19 cellular contexts compared by ENCODE assay signal in genomic region chr4:82380831-82381230, GRCh38. TPM values are rescaled to one million over a fixed set of nuclear protein-coding genes. Genes with fewer than 3 reads are reported as not detected.
DNase-seq lines count a peak whose midpoint lies in the region; ATAC-seq and TF ChIP-seq lines count a peak whose summit lies in the region.
"Had no signal": no experiment of that assay in that cellular context is flagged by ENCODE, and none has a peak within 500 bp of the region (broad histone marks: within the 10 kb centered on the region; RNA-seq: fewer than 3 reads in every experiment).

No MANE protein-coding gene starts in this region.

- H3K27me3 Mint-ChIP-seq in chondrocyte (ENCODE audit: low read depth), result no peaks in the 10 kb centered on the region
- no peaks in the 10 kb centered on the region for H3K27me3 Mint-ChIP-seq in nephron progenitor cell (ENCODE audit: low read depth, poor library complexity)

- TF ChIP-seq CTCF in heart left ventricle (IDR thresholded peaks at IDR 0.05) (no peak), chondrocyte (IDR thresholded peaks at IDR 0.05) (no peak), nephron progenitor cell (IDR thresholded peaks at IDR 0.05) (no peak)

- no peaks in the 10 kb centered on the region for H3K36me3 ChIP-seq in heart left ventricle
- H3K36me3 ChIP-seq: SJSA1 had no signal

- H3K9me3 ChIP-seq in heart left ventricle, result no peaks in the 10 kb centered on the region

- peak in 1 of 4 donors; percentile 25 for ATAC-seq in heart left ventricle
- ATAC-seq in Right ventricle myocardium inferior, result no peak
- ATAC-seq in GM19395 (IDR thresholded peaks at IDR 0.05; ENCODE audit: unreplicated experiment), result no peak
- ATAC-seq in GM21786 (IDR thresholded peaks at IDR 0.05; ENCODE audit: unreplicated experiment), result no peak
- ATAC-seq: CD8-positive, alpha-beta T cell; GM12878 had no signal

- H3K4me1 ChIP-seq in heart left ventricle, result peaks cover 0 to 28% (median 11%) of the 10 kb centered on the region in 12 donors
- H3K4me1 ChIP-seq: SJSA1 had no signal

- H3K4me1 Mint-ChIP-seq in chondrocyte (ENCODE audit: low read depth), result peaks cover 15% of the 10 kb centered on the region
- peaks cover 29% of the 10 kb centered on the region for H3K4me1 Mint-ChIP-seq in nephron progenitor cell

- DNase-seq in heart left ventricle (no peak), Right ventricle myocardium inferior (ENCODE audit: missing footprints) (no peak), chondrocyte (ENCODE audit: low spot score) (peak; percentile 63), nephron progenitor cell (no peak), NCI-H1092 (lab: John Stamatoyannopoulos, UW) (no peak), mesenteric fat pad (ENCODE audit: low spot score) (no peak)
- DNase-seq: CD8-positive, alpha-beta T cell; GF-D8; GOT3; NCI-H1105 treated with DMSO at 0.1 percent for 48 hours; NCI-H1694 treated with DMSO at 0.1 percent for 48 hours; NCI-H2107; NCI-H226; NCI-H524; NCI-H82 had no signal

- H3K27me3 ChIP-seq in heart left ventricle, result no peaks in the 10 kb centered on the region
- H3K27me3 ChIP-seq: SJSA1 had no signal

- no peak for TF ChIP-seq POLR2A in heart left ventricle (IDR thresholded peaks at IDR 0.05)

- peaks cover 6% of the 10 kb centered on the region for H3K9me3 Mint-ChIP-seq in chondrocyte (ENCODE audit: low read depth)
- peaks cover 29% of the 10 kb centered on the region for H3K9me3 Mint-ChIP-seq in nephron progenitor cell

- peak overlapping the region in 9 of 12 donors; percentile 7 to 70 (median 52) for H3K27ac ChIP-seq in heart left ventricle
- H3K27ac ChIP-seq: SJSA1 had no signal

- H3K36me3 Mint-ChIP-seq in chondrocyte (ENCODE audit: low read depth) (peaks cover 6% of the 10 kb centered on the region), nephron progenitor cell (ENCODE audit: low read depth) (peaks cover 26% of the 10 kb centered on the region)

- WGBS in heart left ventricle, 4 donors, result 77 to 98% (median 92%) methylated on average over 3 to 4 of the region's 4 CpGs

- no peak overlapping the region for H3K4me3 Mint-ChIP-seq in chondrocyte (ENCODE audit: unreplicated experiment)
- H3K4me3 Mint-ChIP-seq in nephron progenitor cell, result no peak overlapping the region
- H3K4me3 Mint-ChIP-seq: CD8-positive, alpha-beta T cell had no signal

- H3K4me3 ChIP-seq in heart left ventricle, result no peak overlapping the region
- H3K4me3 ChIP-seq: GM12878, SJSA1 had no signal

- H3K27ac Mint-ChIP-seq in chondrocyte (ENCODE audit: unreplicated experiment), result no peak overlapping the region
- H3K27ac Mint-ChIP-seq in nephron progenitor cell, result peak overlapping the region; percentile 45
- H3K27ac Mint-ChIP-seq: CD8-positive, alpha-beta T cell had no signal

- intact Hi-C loops in heart left ventricle (cut with DNase I) (loop anchor here in 1 of 10 donors (5.0 kb wide), 1 partner anchor 41 kb away; no protein-coding TSS in a partner anchor), Right ventricle myocardium inferior (cut with DNase I) (no loop called here)

RNA-seq across cellular contexts. Expression of gene HNRNPD, which starts 7.0 kb away (rescaled TPM):
- total RNA-seq in heart left ventricle, result 100 to 1,000 TPM in 7 of 9 donors, 10 to 100 TPM in 2; 33.8 to 150 (median 122) TPM
- polyA plus RNA-seq in heart left ventricle, result 100 to 1,000 TPM; 100 to 127 TPM
- total RNA-seq in Right ventricle myocardium inferior, result 111 TPM
- total RNA-seq in chondrocyte, result 124 to 177 TPM (median 127 TPM) in 3 replicates
- total RNA-seq in mesenteric fat pad, result 112 TPM

RNA-seq across cellular contexts. Expression of gene HNRNPDL, which starts 49.4 kb away (rescaled TPM):
- total RNA-seq in heart left ventricle (100 to 1,000 TPM in 8 of 9 donors, 10 to 100 TPM in 1; 90.8 to 184 (median 142) TPM), Right ventricle myocardium inferior (103 TPM), chondrocyte (206 to 325 TPM (median 211 TPM) in 3 replicates), mesenteric fat pad (217 TPM)
- 100 to 1,000 TPM; 120 to 236 TPM for polyA plus RNA-seq in heart left ventricle

RNA-seq across cellular contexts. Expression of gene ENOPH1, which starts 49.6 kb away (rescaled TPM):
- total RNA-seq in heart left ventricle (10 to 100 TPM; 15.1 to 20.5 (median 17.3) TPM), Right ventricle myocardium inferior (14.6 TPM), chondrocyte (32.2 to 33.6 TPM (median 33.1 TPM) in 3 replicates), mesenteric fat pad (21.2 TPM)
- 10 to 100 TPM; 17.7 to 37.0 TPM for polyA plus RNA-seq in heart left ventricle
